In genomic region chr1:31299365-31299764, GRCh38 we compare ENCODE assay signal across 14 cellular contexts. TPM values are rescaled to one million over a fixed set of nuclear protein-coding genes. Genes with fewer than 3 reads are reported as not detected.
DNase-seq lines count a peak whose midpoint lies in the region; ATAC-seq, FAIRE-seq and TF ChIP-seq lines count a peak whose summit lies in the region.
"Had no signal": no experiment of that assay in that cellular context is flagged by ENCODE, and none has a peak within 500 bp of the region (broad histone marks: within the 10 kb centered on the region; RNA-seq: fewer than 3 reads in every experiment).

No MANE protein-coding gene starts in this region.

- H3K27me3 ChIP-seq in Karpas-422 (ENCODE audit: low read length), result no peaks in the 10 kb centered on the region
- H3K27me3 ChIP-seq in keratinocyte (ENCODE audit: control insufficient read depth, extremely low read depth, insufficient read depth, low read length), result no peaks in the 10 kb centered on the region
- H3K27me3 ChIP-seq: adrenal gland had no signal

- H3K4me1 ChIP-seq in Karpas-422 (ENCODE audit: low read length) (peaks cover 30% of the 10 kb centered on the region), keratinocyte (ENCODE audit: control insufficient read depth, extremely low read depth, insufficient read depth, low read length) (peaks cover 24% of the 10 kb centered on the region)

- H3K36me3 ChIP-seq in Karpas-422 (ENCODE audit: insufficient read depth, low read length) (peaks cover 3% of the 10 kb centered on the region; the same call in 1 of the 2 replicates), keratinocyte (ENCODE audit: control insufficient read depth in 2 of 2, extremely low read depth in 1 of 2, insufficient read depth in 2 of 2, low read length in 2 of 2) (peaks cover 3 to 5% of the 10 kb centered on the region in 2 experiments)
- H3K36me3 ChIP-seq: adrenal gland had no signal

- peak; percentile 11 for DNase-seq in Daoy (ENCODE audit: low read depth)
- no peak for DNase-seq in Karpas-422
- DNase-seq in astrocyte of the hippocampus (ENCODE audit: low read depth, low spot score), result peak; percentile 45
- DNase-seq in keratinocyte (ENCODE audit: low read depth, low spot score), result no peak
- no peak for DNase-seq in HK-2 (ENCODE audit: unreplicated experiment)
- DNase-seq in globus pallidus (ENCODE audit: low spot score), result no peak
- DNase-seq: activated B cell treated with CpG ODN at 0.5 μM for 24 hours; adrenal gland; GOT3; left cardiac atrium; NCI-H1436; stimulated activated CD4-positive, alpha-beta T cell treated with anti-CD3 and anti-CD28 coated beads, Interleukin-12 subunit alpha, Interleukin-12 subunit beta, amount 100 ng/mL, for 4 hours had no signal

- peak overlapping the region; percentile 83 for H3K4me2 ChIP-seq in Karpas-422 (ENCODE audit: low read depth, low read length, poor library complexity, severe bottlenecking)
- H3K4me2 ChIP-seq in keratinocyte (ENCODE audit: control insufficient read depth, extremely low read depth, insufficient read depth, low read depth, low read length), result no peak overlapping the region

- TF ChIP-seq CTCF in keratinocyte (optimal IDR thresholded peaks at IDR 0.05 in 1 of 3, IDR thresholded peaks at IDR 0.05 in 1 of 3, conservative IDR thresholded peaks at IDR 0.05 in 1 of 3; ENCODE audit: extremely low read depth in 1 of 3, insufficient read depth in 2 of 3, low read length in 3 of 3), result no peak

- H3K9me2 ChIP-seq in Karpas-422 (replicated peaks; ENCODE audit: insufficient read depth, low read length), result no peaks in the 10 kb centered on the region

- peaks cover 2% of the 10 kb centered on the region for H3K9me1 ChIP-seq in keratinocyte (ENCODE audit: control insufficient read depth, extremely low read depth, insufficient read depth, low read length)

- no peak overlapping the region for H3K4me3 ChIP-seq in Karpas-422 (ENCODE audit: low read length)
- H3K4me3 ChIP-seq in keratinocyte (ENCODE audit: control insufficient read depth in 2 of 3, extremely low read depth in 1 of 3, insufficient read depth in 2 of 3, low read depth in 1 of 3, low read length in 3 of 3), result no peak overlapping the region
- H3K4me3 ChIP-seq: adrenal gland had no signal

- H3K27ac ChIP-seq in Karpas-422 (ENCODE audit: low read length) (no peak overlapping the region), keratinocyte (ENCODE audit: control insufficient read depth, insufficient read depth, low read length) (no peak overlapping the region)
- H3K27ac ChIP-seq: adrenal gland had no signal

- H3K9ac ChIP-seq in Karpas-422 (ENCODE audit: low read length) (no peak overlapping the region), keratinocyte (ENCODE audit: control insufficient read depth, extremely low read depth, insufficient read depth, low read length) (no peak overlapping the region)

- no peak for ATAC-seq in GM21576 (IDR thresholded peaks at IDR 0.05; ENCODE audit: unreplicated experiment)
- ATAC-seq in GM21381 (IDR thresholded peaks at IDR 0.05; ENCODE audit: unreplicated experiment), result no peak
- ATAC-seq: left cardiac atrium had no signal

- dilution Hi-C loops in keratinocyte (cut with MboI; ENCODE audit: extremely low pct_ligation_motif_present, low sequenced_read_pairs), result no loop called here

- H3K79me2 ChIP-seq in Karpas-422 (ENCODE audit: low read length) (peaks cover 96% of the 10 kb centered on the region), keratinocyte (ENCODE audit: control insufficient read depth, insufficient read depth, low read length) (peaks cover 78% of the 10 kb centered on the region)

- no peak overlapping the region for H2AFZ ChIP-seq in Karpas-422 (ENCODE audit: low read length)
- H2AFZ ChIP-seq in keratinocyte (ENCODE audit: control insufficient read depth, low read length), result no peak overlapping the region

- H3K9me3 ChIP-seq in Karpas-422 (ENCODE audit: low read length), result no peaks in the 10 kb centered on the region
- H3K9me3 ChIP-seq in keratinocyte (ENCODE audit: control insufficient read depth, low read depth, low read length), result no peaks in the 10 kb centered on the region
- H3K9me3 ChIP-seq: adrenal gland had no signal

- no peaks in the 10 kb centered on the region for H4K20me1 ChIP-seq in Karpas-422 (ENCODE audit: insufficient read depth, low read depth, low read length)
- H4K20me1 ChIP-seq in keratinocyte (ENCODE audit: control insufficient read depth, extremely low read depth, insufficient read depth, low read length), result no peaks in the 10 kb centered on the region

- peak; percentile 49 for FAIRE-seq in keratinocyte (lab: Jason Lieb, UNC)

RNA-seq across cellular contexts. Expression of gene ZCCHC17, which starts 2.5 kb away (rescaled TPM):
- 56.9 and 59.1 TPM in 2 replicates for total RNA-seq in Daoy (2014; rRNA removed; shearing (Covaris generic))
- 18.5 and 19.3 TPM in 2 replicates for total RNA-seq in Karpas-422 (2014; rRNA removed; shearing (Covaris generic); ENCODE audit: low replicate concordance)
- polyA plus RNA-seq in keratinocyte, result 63.3 to 70.0 TPM (median 66.2 TPM) in 3 replicates
- polyA plus RNA-seq in keratinocyte (2011; ENCODE audit: low read depth), result 65.2 TPM
- polyA plus RNA-seq in keratinocyte (2011; cell fraction: cytosol; rRNA removed), result 60.6 and 80.1 TPM in 2 replicates
- polyA plus RNA-seq in keratinocyte (2011; cell fraction: nucleus; rRNA removed), result 35.3 and 37.0 TPM in 2 replicates
- 41.4 and 51.6 TPM in 2 replicates for polyA plus RNA-seq in keratinocyte (2012; ENCODE audit: low replicate concordance)
- 11.4 to 34.3 TPM (median 30.5 TPM) in 3 replicates for polyA minus RNA-seq in keratinocyte
- polyA minus RNA-seq in keratinocyte (2011; cell fraction: cytosol; rRNA and poly(A)+ RNA removed), result 21.5 TPM
- polyA minus RNA-seq in keratinocyte (2011; cell fraction: nucleus; rRNA and poly(A)+ RNA removed), result 10.8 and 17.6 TPM in 2 replicates

RNA-seq across cellular contexts. Expression of gene SNRNP40, which starts 2.8 kb away (rescaled TPM):
- total RNA-seq in Daoy (2014; rRNA removed; shearing (Covaris generic)), result 139 and 149 TPM in 2 replicates
- total RNA-seq in Karpas-422 (2014; rRNA removed; shearing (Covaris generic); ENCODE audit: low replicate concordance), result 106 and 116 TPM in 2 replicates
- polyA plus RNA-seq in keratinocyte, result 47.5 to 66.3 TPM (median 57.4 TPM) in 3 replicates
- polyA plus RNA-seq in keratinocyte (2011; ENCODE audit: low read depth), result 22.4 TPM
- 39.4 and 57.0 TPM in 2 replicates for polyA plus RNA-seq in keratinocyte (2011; cell fraction: cytosol; rRNA removed)
- 40.7 and 43.2 TPM in 2 replicates for polyA plus RNA-seq in keratinocyte (2011; cell fraction: nucleus; rRNA removed)
- polyA plus RNA-seq in keratinocyte (2012; ENCODE audit: low replicate concordance), result 35.0 and 39.6 TPM in 2 replicates
- polyA minus RNA-seq in keratinocyte, result 31.5 to 98.6 TPM (median 75.5 TPM) in 3 replicates
- 46.8 TPM for polyA minus RNA-seq in keratinocyte (2011; cell fraction: cytosol; rRNA and poly(A)+ RNA removed)
- polyA minus RNA-seq in keratinocyte (2011; cell fraction: nucleus; rRNA and poly(A)+ RNA removed), result 22.9 and 41.3 TPM in 2 replicates

RNA-seq across cellular contexts. Expression of gene NKAIN1, which starts 59.7 kb away (rescaled TPM):
- total RNA-seq in Daoy (2014; rRNA removed; shearing (Covaris generic)), result 0.27 and 0.63 TPM in 2 replicates
- not detected in 2 replicates for total RNA-seq in Karpas-422 (2014; rRNA removed; shearing (Covaris generic); ENCODE audit: low replicate concordance)
- 0.04 TPM in 1 of 3 replicates, not detected in the others for polyA plus RNA-seq in keratinocyte
- polyA plus RNA-seq in keratinocyte (2011; ENCODE audit: low read depth), result not detected
- polyA plus RNA-seq in keratinocyte (2011; cell fraction: cytosol; rRNA removed), result not detected in 2 replicates
- 0.04 TPM in 1 of 2 replicates, not detected in the other for polyA plus RNA-seq in keratinocyte (2011; cell fraction: nucleus; rRNA removed)
- 0.10 TPM in 1 of 2 replicates, not detected in the other for polyA plus RNA-seq in keratinocyte (2012; ENCODE audit: low replicate concordance)
- 0.13 TPM in 1 of 3 replicates, not detected in the others for polyA minus RNA-seq in keratinocyte
- polyA minus RNA-seq in keratinocyte (2011; cell fraction: cytosol; rRNA and poly(A)+ RNA removed), result not detected
- not detected in 2 replicates for polyA minus RNA-seq in keratinocyte (2011; cell fraction: nucleus; rRNA and poly(A)+ RNA removed)
- total RNA-seq: activated B cell treated with CpG ODN at 0.5 μM for 24 hours had no signal

Comparison
In these comparisons a context has a peak if more than half of its experiments do, and no peak if none do; other contexts are left out.
1. DNase-seq: peak in Daoy (single experiment) and astrocyte of the hippocampus (single experiment); none in Karpas-422 (single experiment), keratinocyte (single experiment), HK-2 (single experiment) and globus pallidus (single experiment).